ENCODE assay signal across 22 cellular contexts in the genomic region with DNA sequence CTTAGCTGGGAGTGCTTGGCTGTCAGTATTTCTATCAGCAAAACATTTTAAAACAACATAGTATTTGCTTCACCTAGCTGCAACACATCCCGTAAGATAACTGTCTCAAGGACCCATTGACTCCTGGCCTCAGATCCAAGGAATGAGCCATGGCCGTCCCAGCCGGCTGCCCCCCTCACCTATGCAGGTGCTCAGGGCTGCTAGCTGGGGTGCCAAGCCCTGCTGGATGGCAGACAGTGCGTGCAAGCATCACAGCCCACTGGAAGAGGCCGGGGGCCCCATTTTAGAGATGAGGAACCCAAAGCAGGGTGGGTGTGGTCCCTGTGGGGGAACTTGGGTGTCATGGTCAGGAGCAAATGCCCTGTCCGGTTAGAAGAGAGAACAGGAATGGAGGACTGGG. TPM values are rescaled to one million over a fixed set of nuclear protein-coding genes. Genes with fewer than 3 reads are reported as not detected.
DNase-seq lines count a peak whose midpoint lies in the region; ATAC-seq, FAIRE-seq and TF ChIP-seq lines count a peak whose summit lies in the region.
"Had no signal": no experiment of that assay in that cellular context is flagged by ENCODE, and none has a peak within 500 bp of the region (broad histone marks: within the 10 kb centered on the region; RNA-seq: fewer than 3 reads in every experiment).

No MANE protein-coding gene starts in this region.

- ATAC-seq in psoas muscle (no peak), HG03354 (IDR thresholded peaks at IDR 0.05; ENCODE audit: poor library complexity, severe bottlenecking, unreplicated experiment) (no peak)
- no peak for ATAC-seq in stimulated activated naive CD8-positive, alpha-beta T cell treated with anti-CD3 and anti-CD28 coated beads, Interleukin-15, amount 100 ng/mL, for 72 hours
- ATAC-seq: mucosa of descending colon, sciatic nerve had no signal

- no peak for TF ChIP-seq CTCF in Calu3 (IDR thresholded peaks at IDR 0.05; ENCODE audit: unreplicated experiment)
- TF ChIP-seq CTCF in psoas muscle (IDR thresholded peaks at IDR 0.05), result no peak

- WGBS in psoas muscle, 3 donors, result 82 to 88% (median 86%) methylated on average over 6 of the region's 6 CpGs

- peak overlapping the region; percentile 89 for H3K27ac ChIP-seq in psoas muscle
- H3K27ac ChIP-seq: WERI-Rb-1 had no signal

- H3K4me3 ChIP-seq in psoas muscle, result no peak overlapping the region
- H3K4me3 ChIP-seq: coronary artery, mucosa of descending colon had no signal

- BruUV-seq in Calu3 (replicated peaks; lab: Mats Ljungman, UMichigan), result no TSS peak

- H3K36me3 ChIP-seq in psoas muscle (ENCODE audit: insufficient read depth in 1 of 2, low read depth in 1 of 2), result peaks cover 20 to 85% of the 10 kb centered on the region in 2 donors

- H3K4me1 ChIP-seq in psoas muscle, result peaks cover 27% of the 10 kb centered on the region

- DNase-seq in Calu3 (no peak), HTR-8/SVneo (ENCODE audit: insufficient read length, low spot score) (no peak), psoas muscle (no peak), amniotic stem cell (lab: John Stamatoyannopoulos, UW) (no peak)
- DNase-seq in stimulated activated naive CD8-positive, alpha-beta T cell treated with anti-CD3 and anti-CD28 coated beads, Interleukin-15, amount 100 ng/mL, for 72 hours, result no peak
- no peak for DNase-seq in activated naive CD4-positive, alpha-beta T cell treated with Interleukin-2 at 50 U/mL for 16 hours
- DNase-seq: COR-L47, erythroblast, HCEC 1CT, KG1, mucosa of descending colon, NCI-H1048, NCI-H524 treated with DMSO at 0.1 percent for 48 hours, occipital lobe, substantia nigra, WERI-Rb-1 had no signal

- no peaks in the 10 kb centered on the region for H3K9me3 Mint-ChIP-seq in Calu3 (ENCODE audit: low read depth, unreplicated experiment)
- H3K9me3 Mint-ChIP-seq in dendritic cell treated with granulocyte-macrophage colony-stimulating factor and Interleukin-4, amounts not matched to agents 40 ng/mL and 50 ng/mL, for 4 days, result no peaks in the 10 kb centered on the region
- no peaks in the 10 kb centered on the region for H3K9me3 Mint-ChIP-seq in stimulated activated naive CD8-positive, alpha-beta T cell treated with anti-CD3 and anti-CD28 coated beads, Interleukin-15, amount 100 ng/mL, for 72 hours
- H3K9me3 Mint-ChIP-seq: T-helper 1 cell treated with Interleukin-12 subunit alpha and Interleukin-12 subunit beta and Interleukin-4 antibody, amounts not matched to agents 30 μg/mL and 1 μg/mL, for 36 hours had no signal

- peak overlapping the region; percentile 17 for H3K27ac Mint-ChIP-seq in Calu3 (ENCODE audit: unreplicated experiment)
- peak overlapping the region; percentile 11 for H3K27ac Mint-ChIP-seq in dendritic cell treated with granulocyte-macrophage colony-stimulating factor and Interleukin-4, amounts not matched to agents 40 ng/mL and 50 ng/mL, for 4 days
- H3K27ac Mint-ChIP-seq in stimulated activated naive CD8-positive, alpha-beta T cell treated with anti-CD3 and anti-CD28 coated beads, Interleukin-15, amount 100 ng/mL, for 72 hours, result no peak overlapping the region
- H3K27ac Mint-ChIP-seq: T-helper 1 cell treated with Interleukin-12 subunit alpha and Interleukin-12 subunit beta and Interleukin-4 antibody, amounts not matched to agents 30 μg/mL and 1 μg/mL, for 36 hours had no signal

- no peaks in the 10 kb centered on the region for H3K27me3 Mint-ChIP-seq in Calu3 (ENCODE audit: unreplicated experiment)
- H3K27me3 Mint-ChIP-seq in dendritic cell treated with granulocyte-macrophage colony-stimulating factor and Interleukin-4, amounts not matched to agents 40 ng/mL and 50 ng/mL, for 4 days, result no peaks in the 10 kb centered on the region
- no peaks in the 10 kb centered on the region for H3K27me3 Mint-ChIP-seq in stimulated activated naive CD8-positive, alpha-beta T cell treated with anti-CD3 and anti-CD28 coated beads, Interleukin-15, amount 100 ng/mL, for 72 hours

- CTCF ChIA-PET in Calu3 (lab: Charles Lee), result no interaction called here

- H3K4me1 Mint-ChIP-seq in Calu3 (ENCODE audit: low read depth, unreplicated experiment), result peaks cover 10% of the 10 kb centered on the region
- H3K4me1 Mint-ChIP-seq in dendritic cell treated with granulocyte-macrophage colony-stimulating factor and Interleukin-4, amounts not matched to agents 40 ng/mL and 50 ng/mL, for 4 days (ENCODE audit: low read depth), result peaks cover 24% of the 10 kb centered on the region
- peaks cover 23% of the 10 kb centered on the region for H3K4me1 Mint-ChIP-seq in stimulated activated naive CD8-positive, alpha-beta T cell treated with anti-CD3 and anti-CD28 coated beads, Interleukin-15, amount 100 ng/mL, for 72 hours

- intact Hi-C loops in Calu3 (cut with micrococcal nuclease; ENCODE audit: unreplicated experiment) (no loop called here), psoas muscle (cut with DNase I) (no loop called here)
- intact Hi-C loops in dendritic cell treated with granulocyte-macrophage colony-stimulating factor and Interleukin-4, amounts not matched to agents 40 ng/mL and 50 ng/mL, for 4 days (cut with micrococcal nuclease), result loop anchor here (10.0 kb wide), 1 partner anchor 103 kb away; no protein-coding TSS in a partner anchor

- no peak overlapping the region for H3K4me3 Mint-ChIP-seq in Calu3 (ENCODE audit: low read depth, unreplicated experiment)
- H3K4me3 Mint-ChIP-seq in dendritic cell treated with granulocyte-macrophage colony-stimulating factor and Interleukin-4, amounts not matched to agents 40 ng/mL and 50 ng/mL, for 4 days, result no peak overlapping the region
- no peak overlapping the region for H3K4me3 Mint-ChIP-seq in stimulated activated naive CD8-positive, alpha-beta T cell treated with anti-CD3 and anti-CD28 coated beads, Interleukin-15, amount 100 ng/mL, for 72 hours
- H3K4me3 Mint-ChIP-seq: T-helper 1 cell treated with Interleukin-12 subunit alpha and Interleukin-12 subunit beta and Interleukin-4 antibody, amounts not matched to agents 30 μg/mL and 1 μg/mL, for 36 hours had no signal

- no peaks in the 10 kb centered on the region for H3K27me3 ChIP-seq in psoas muscle (ENCODE audit: insufficient read depth in 3 of 3, low read length in 2 of 3)

- FAIRE-seq in HTR-8/SVneo (lab: Jason Lieb, UNC), result peak; percentile 63

- peaks cover 62% of the 10 kb centered on the region for H3K36me3 Mint-ChIP-seq in Calu3 (ENCODE audit: insufficient read depth, unreplicated experiment)
- H3K36me3 Mint-ChIP-seq in dendritic cell treated with granulocyte-macrophage colony-stimulating factor and Interleukin-4, amounts not matched to agents 40 ng/mL and 50 ng/mL, for 4 days (ENCODE audit: low read depth), result peaks cover 99% of the 10 kb centered on the region

- no peaks in the 10 kb centered on the region for H3K9me3 ChIP-seq in psoas muscle
- H3K9me3 ChIP-seq: mucosa of descending colon had no signal

RNA-seq across cellular contexts. Expression of a gene that starts 8.5 kb away (rescaled TPM):
- total RNA-seq in Calu3 (2022) (154 and 173 TPM in 2 replicates), psoas muscle (100 to 1,000 TPM; 141 to 255 (median 191) TPM)
- 100 to 1,000 TPM; 300 to 346 (median 316) TPM for polyA plus RNA-seq in psoas muscle

RNA-seq across cellular contexts. Expression of a gene that starts 9.3 kb away (rescaled TPM):
- total RNA-seq in Calu3 (2022) (23.8 and 24.3 TPM in 2 replicates), psoas muscle (10 to 100 TPM; 14.7 to 26.9 (median 19.9) TPM)
- 10 to 100 TPM; 27.0 to 35.3 (median 29.1) TPM for polyA plus RNA-seq in psoas muscle

RNA-seq across cellular contexts. Expression of a gene that starts 31.2 kb away (rescaled TPM):
- total RNA-seq in Calu3 (2022) (1.8 and 3.6 TPM in 2 replicates), psoas muscle (10 to 100 TPM; 47.5 to 90.6 (median 59.5) TPM)
- polyA plus RNA-seq in psoas muscle, result 10 to 100 TPM; 37.6 to 79.3 (median 50.0) TPM
- total RNA-seq: glomerular endothelial cell, occipital lobe had no signal

RNA-seq across cellular contexts. Expression of a gene that starts 39.4 kb away (rescaled TPM):
- total RNA-seq in Calu3 (2022), result not detected in 2 replicates
- total RNA-seq in psoas muscle, result 1 to 10 TPM; 3.6 to 8.3 (median 5.6) TPM
- polyA plus RNA-seq in psoas muscle, result 1 to 10 TPM; 1.6 to 3.5 (median 3.1) TPM
- total RNA-seq: glomerular endothelial cell had no signal

Comparison
In these comparisons a context has a peak if more than half of its experiments do, and no peak if none do; other contexts are left out.
1. H3K27ac Mint-ChIP-seq: peak in Calu3 (single experiment) and dendritic cell treated with granulocyte-macrophage colony-stimulating factor and Interleukin-4, amounts not matched to agents 40 ng/mL and 50 ng/mL, for 4 days (single experiment); none in stimulated activated naive CD8-positive, alpha-beta T cell treated with anti-CD3 and anti-CD28 coated beads, Interleukin-15, amount 100 ng/mL, for 72 hours (0 of 2).
2. RNA of a gene that starts 31.2 kb away (total RNA-seq): 47.5 to 90.6 TPM in psoas muscle; 1.8 to 3.6 TPM in Calu3; every median in the first group is over 10 times any median in the second.